ENCODE assay signal across 21 cellular contexts in genomic region chr9:85020791-85021190, GRCh38.
"Had no signal": no experiment of that assay in that cellular context is flagged by ENCODE, and none has a peak within 500 bp of the region (broad histone marks: within the 10 kb centered on the region; RNA-seq: fewer than 3 reads in every experiment).

No MANE protein-coding gene starts in this region.

- ATAC-seq: left ventricle myocardium superior; lower lobe of right lung; mucosa of descending colon; natural killer cell treated with Interleukin-12 subunit alpha and Interleukin-12 subunit beta and Interleukin-15 and Interleukin-18, amount 100 ng/mL, for 72 hours; right cardiac atrium; stimulated activated memory B cell treated with anti-CD40 and anti-IgM and Interleukin-4, amounts not matched to agents 10 μg/mL and 1 μg/mL and 100 μg/mL, for 72 hours had no signal

- H3K9me3 Mint-ChIP-seq: immature natural killer cell; natural killer cell treated with Interleukin-12 subunit alpha and Interleukin-12 subunit beta and Interleukin-15 and Interleukin-18, amount 100 ng/mL, for 72 hours; neural progenitor cell; stimulated activated memory B cell treated with anti-CD40 and anti-IgM and Interleukin-4, amounts not matched to agents 10 μg/mL and 1 μg/mL and 100 μg/mL, for 72 hours; stimulated activated naive CD8-positive, alpha-beta T cell treated with anti-CD3 and anti-CD28 coated beads, Interleukin-15, Interleukin-2, amounts not matched to agents 100 ng/mL and 50 ng/mL, for 24 hours had no signal

- H3K4me3 Mint-ChIP-seq: immature natural killer cell; memory B cell; naive B cell; natural killer cell treated with Interleukin-12 subunit alpha and Interleukin-12 subunit beta and Interleukin-15 and Interleukin-18, amount 100 ng/mL, for 72 hours; neural progenitor cell; stimulated activated memory B cell treated with anti-CD40 and anti-IgM and Interleukin-4, amounts not matched to agents 10 μg/mL and 1 μg/mL and 100 μg/mL, for 72 hours; stimulated activated naive CD8-positive, alpha-beta T cell treated with anti-CD3 and anti-CD28 coated beads, Interleukin-15, Interleukin-2, amounts not matched to agents 100 ng/mL and 50 ng/mL, for 24 hours had no signal

- H3K27ac Mint-ChIP-seq: immature natural killer cell; memory B cell; naive B cell; natural killer cell treated with Interleukin-12 subunit alpha and Interleukin-12 subunit beta and Interleukin-15 and Interleukin-18, amount 100 ng/mL, for 72 hours; neural progenitor cell; stimulated activated memory B cell treated with anti-CD40 and anti-IgM and Interleukin-4, amounts not matched to agents 10 μg/mL and 1 μg/mL and 100 μg/mL, for 72 hours; stimulated activated naive CD8-positive, alpha-beta T cell treated with anti-CD3 and anti-CD28 coated beads, Interleukin-15, Interleukin-2, amounts not matched to agents 100 ng/mL and 50 ng/mL, for 24 hours had no signal

- H3K4me1 Mint-ChIP-seq: immature natural killer cell; memory B cell; naive B cell; stimulated activated memory B cell treated with anti-CD40 and anti-IgM and Interleukin-4, amounts not matched to agents 10 μg/mL and 1 μg/mL and 100 μg/mL, for 72 hours had no signal

- H3K36me3 Mint-ChIP-seq: immature natural killer cell; memory B cell; naive B cell; natural killer cell treated with Interleukin-12 subunit alpha and Interleukin-12 subunit beta and Interleukin-15 and Interleukin-18, amount 100 ng/mL, for 72 hours; neural progenitor cell; stimulated activated memory B cell treated with anti-CD40 and anti-IgM and Interleukin-4, amounts not matched to agents 10 μg/mL and 1 μg/mL and 100 μg/mL, for 72 hours had no signal

- H3K27me3 Mint-ChIP-seq: memory B cell; stimulated activated memory B cell treated with anti-CD40 and anti-IgM and Interleukin-4, amounts not matched to agents 10 μg/mL and 1 μg/mL and 100 μg/mL, for 72 hours had no signal

- DNase-seq: dermis blood vessel endothelial cell; effector memory CD4-positive, alpha-beta T cell; erythroblast; esophagus squamous epithelium; hypothalamus; immature natural killer cell; islet precursor cell; left ventricle myocardium superior; lower lobe of right lung; mucosa of descending colon; naive B cell; sigmoid colon; stimulated activated CD4-positive, alpha-beta T cell treated with anti-CD3 and anti-CD28 coated beads, Interleukin-2, amount 100 ng/mL, for 24 hours; stimulated activated CD4-positive, alpha-beta T cell treated with anti-CD3 and anti-CD28 coated beads, Interleukin-4, amount 100 ng/mL, for 4 hours; uterus had no signal
